Comparison of ENCODE assay signal across 28 cellular contexts in the genomic region with DNA sequence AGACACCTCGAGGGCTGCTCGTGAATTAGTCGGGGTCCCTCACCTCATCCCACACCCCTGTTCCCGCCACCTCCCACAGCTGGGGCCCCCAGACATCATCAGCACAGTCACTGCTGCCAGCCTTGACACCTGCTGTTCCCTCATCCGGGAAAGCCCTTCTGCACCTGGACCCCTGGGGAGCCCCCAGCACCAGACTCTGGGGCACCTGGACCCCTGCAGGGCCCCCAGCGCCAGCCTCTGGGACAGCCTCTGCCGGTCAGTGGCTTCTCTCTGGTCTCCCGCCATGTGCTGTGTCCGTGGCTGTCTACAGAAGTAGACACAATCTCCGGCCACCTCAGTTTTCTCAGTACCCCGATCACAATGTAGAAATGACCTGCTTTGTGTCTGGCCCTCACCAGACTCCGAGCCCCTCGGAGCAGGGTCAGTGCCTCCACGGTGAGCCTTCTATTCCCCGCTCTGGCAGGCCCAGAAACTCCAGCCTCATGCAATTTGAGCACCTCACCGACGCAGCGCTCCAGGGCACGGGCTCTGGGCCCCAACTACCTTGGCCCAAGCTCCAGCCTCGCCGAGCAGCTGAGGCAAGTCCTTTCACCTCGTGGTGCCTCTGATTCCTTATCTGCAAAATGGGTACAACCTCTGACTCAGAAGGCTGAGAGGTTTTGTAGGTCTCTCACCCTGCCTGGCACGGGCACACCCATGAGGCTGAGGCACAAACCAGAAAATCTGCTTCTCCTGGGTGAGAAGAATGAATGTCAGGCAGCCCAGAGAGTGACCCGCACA.
DNase-seq lines count a peak whose midpoint lies in the region; ATAC-seq, FAIRE-seq and TF ChIP-seq lines count a peak whose summit lies in the region.
"Had no signal": no experiment of that assay in that cellular context is flagged by ENCODE, and none has a peak within 500 bp of the region (broad histone marks: within the 10 kb centered on the region; RNA-seq: fewer than 3 reads in every experiment).

No MANE protein-coding gene starts in this region.

- FAIRE-seq in pancreas (lab: Jason Lieb, UNC), result no peak
- FAIRE-seq: A204.1, GM12892, HTR-8/SVneo, small intestine had no signal

- H3K27ac Mint-ChIP-seq in MCF 10A (ENCODE audit: low read depth, unreplicated experiment), result peak overlapping the region; percentile 23
- H3K27ac Mint-ChIP-seq in endodermal cell, result no peak overlapping the region
- H3K27ac Mint-ChIP-seq: activated naive CD8-positive, alpha-beta T cell; activated T-helper 2 cell treated with anti-CD3 and anti-CD28 coated beads, Interferon-gamma antibody, Interleukin-2, Interleukin-4, amounts not matched to agents 10 μg/mL and 5 μg/mL and 100 μg/mL, durations not matched to agents 14 hours and 24 hours and 36 hours; HFFc6; nephron progenitor cell; T-helper 17 cell had no signal

- no peak overlapping the region for H3K9ac ChIP-seq in mammary epithelial cell (ENCODE audit: insufficient read depth, low read length)
- H3K9ac ChIP-seq in endodermal cell (ENCODE audit: extremely low read depth, low read length, poor library complexity, severe bottlenecking), result no peak overlapping the region

- peaks cover 55% of the 10 kb centered on the region for H3K4me1 Mint-ChIP-seq in MCF 10A (ENCODE audit: insufficient read depth, unreplicated experiment)
- H3K4me1 Mint-ChIP-seq in endodermal cell, result peaks cover 33% of the 10 kb centered on the region

- H3K36me3 ChIP-seq in mammary epithelial cell (ENCODE audit: insufficient read depth, low read length), result no peaks in the 10 kb centered on the region
- no peaks in the 10 kb centered on the region for H3K36me3 ChIP-seq in endodermal cell (ENCODE audit: control insufficient read depth, insufficient read depth, low read length)
- H3K36me3 ChIP-seq in pancreas, result no peaks in the 10 kb centered on the region
- H3K36me3 ChIP-seq in aorta (ENCODE audit: control insufficient read depth in 1 of 2, insufficient read depth in 2 of 2, low read length in 1 of 2), result no peaks in the 10 kb centered on the region
- H3K36me3 ChIP-seq in left lung, result no peaks in the 10 kb centered on the region
- H3K36me3 ChIP-seq: BE2C, heart left ventricle, thyroid gland had no signal

- H3K27me3 ChIP-seq in mammary epithelial cell (ENCODE audit: insufficient read depth, low read length) (no peaks in the 10 kb centered on the region), endodermal cell (ENCODE audit: control insufficient read depth, insufficient read depth, low read length, poor library complexity, severe bottlenecking) (no peaks in the 10 kb centered on the region), pancreas (no peaks in the 10 kb centered on the region), aorta (ENCODE audit: control insufficient read depth in 1 of 2, insufficient read depth in 2 of 2, low read length in 1 of 2) (no peaks in the 10 kb centered on the region), left lung (peaks cover 0 to 39% of the 10 kb centered on the region in 2 donors)
- H3K27me3 ChIP-seq: BE2C, thyroid gland had no signal

- TF ChIP-seq CTCF in MCF 10A (IDR thresholded peaks at IDR 0.05; ENCODE audit: unreplicated experiment) (no peak), mammary epithelial cell (conservative IDR thresholded peaks at IDR 0.05 in 1 of 2, IDR thresholded peaks at IDR 0.05 in 1 of 2; ENCODE audit: extremely low read depth in 1 of 2, insufficient read depth in 1 of 2, low read depth in 1 of 2, low read length in 2 of 2) (no peak), endodermal cell (conservative IDR thresholded peaks at IDR 0.05) (no peak), pancreas (IDR thresholded peaks at IDR 0.05) (no peak), left lung (IDR thresholded peaks at IDR 0.05) (no peak)

- H3K4me3 ChIP-seq in mammary epithelial cell (replicated peaks in 1 of 3; ENCODE audit: insufficient read depth in 1 of 3, low read depth in 2 of 3, low read length in 3 of 3) (no peak overlapping the region), endodermal cell (ENCODE audit: low read length) (no peak overlapping the region), pancreas (no peak overlapping the region), aorta (ENCODE audit: low read length in 2 of 2) (no peak overlapping the region), left lung (no peak overlapping the region)
- H3K4me3 ChIP-seq: heart left ventricle, thyroid gland had no signal

- CTCF ChIA-PET in MCF 10A (lab: Yijun Ruan, JAX) (interaction anchor here (1.4 to 2.7 kb wide), 2 partner anchors 25 to 69 kb away, joined by 3 to 9 read pairs; no protein-coding TSS in a partner anchor), mammary epithelial cell (lab: Charles Lee; ENCODE audit: low non-redundant PET) (no interaction called here)

- H3K9me3 ChIP-seq in mammary epithelial cell (replicated peaks; ENCODE audit: insufficient read depth, low read length) (no peaks in the 10 kb centered on the region), endodermal cell (ENCODE audit: control insufficient read depth, low read length) (no peaks in the 10 kb centered on the region), pancreas (no peaks in the 10 kb centered on the region), aorta (ENCODE audit: control insufficient read depth, low read length) (no peaks in the 10 kb centered on the region), left lung (no peaks in the 10 kb centered on the region)
- H3K9me3 ChIP-seq: BE2C, heart left ventricle, thyroid gland had no signal

- ATAC-seq in pancreas (no peak), aorta (ENCODE audit: low FRiP score) (no peak), left lung (no peak), HG03342 (IDR thresholded peaks at IDR 0.05; ENCODE audit: unreplicated experiment) (no peak)
- ATAC-seq: heart left ventricle, left colon, T-helper 17 cell had no signal

- DNase-seq in MCF 10A (ENCODE audit: unreplicated experiment) (no peak), mammary epithelial cell (no peak), endodermal cell (peak; percentile 40), pancreas (no peak), aorta (peak; percentile 25 to 52), left lung (no peak), DMS 273 treated with DMSO at 0.1 percent for 48 hours (lab: John Stamatoyannopoulos, UW) (no peak)
- DNase-seq: activated CD4-positive, alpha-beta T cell treated with anti-CD3 and anti-CD28 coated beads, Interleukin-2, amount 50 U/mL, for 48 hours; activated CD8-positive, alpha-beta memory T cell treated with anti-CD3 and anti-CD28 coated beads, Interleukin-2, amount 50 U/mL, for 48 hours; BE2C; heart left ventricle; HFFc6; left colon; NCI-H187 treated with DMSO at 0.1 percent for 48 hours; NCI-H2227 treated with DMSO at 0.1 percent for 48 hours; NCI-H774; nephron progenitor cell; OCI-M1; small intestine; stimulated activated naive CD4-positive, alpha-beta T cell; T-helper 17 cell had no signal

- H3K4me1 ChIP-seq in mammary epithelial cell (ENCODE audit: insufficient read depth, low read length) (peaks cover 83% of the 10 kb centered on the region), endodermal cell (ENCODE audit: control insufficient read depth, insufficient read depth, low read length) (peaks cover 11% of the 10 kb centered on the region), pancreas (peaks cover 48 to 60% (median 50%) of the 10 kb centered on the region in 3 donors), aorta (ENCODE audit: control insufficient read depth in 1 of 2, insufficient read depth in 2 of 2, low read length in 2 of 2) (no peaks in the 10 kb centered on the region), left lung (peaks cover 0 to 8% of the 10 kb centered on the region in 2 donors)
- H3K4me1 ChIP-seq: BE2C had no signal

- 95% methylated on average over 20 of the region's 24 CpGs for WGBS in mammary epithelial cell (ENCODE audit: low coverage, missing lambda C conversion rate)
- WGBS in endodermal cell (ENCODE audit: insufficient coverage in 1 of 2, insufficient read length in 1 of 2), 2 experiments, result 90 to 93% methylated on average over 11 to 24 of the region's 24 CpGs
- 91% methylated on average over 24 of the region's 24 CpGs for WGBS in pancreas, 2 donors
- 95 to 96% methylated on average over 24 of the region's 24 CpGs for WGBS in aorta, 2 donors

- intact Hi-C loops in MCF 10A (cut with micrococcal nuclease), result no loop called here
- intact Hi-C loops in mammary epithelial cell (cut with micrococcal nuclease), result no loop called here
- intact Hi-C loops in pancreas (cut with DNase I), result loop anchor here in 1 of 3 donors (10.0 kb wide), 1 partner anchor 73 kb away; no protein-coding TSS in a partner anchor
- intact Hi-C loops in aorta (cut with DNase I), result no loop called here
- intact Hi-C loops in left lung (cut with DNase I), result no loop called here

- H3K27me3 Mint-ChIP-seq in MCF 10A (ENCODE audit: insufficient read depth, unreplicated experiment), result no peaks in the 10 kb centered on the region
- H3K27me3 Mint-ChIP-seq in endodermal cell (ENCODE audit: insufficient read depth), result no peaks in the 10 kb centered on the region

- H3K36me3 Mint-ChIP-seq in MCF 10A (ENCODE audit: insufficient read depth, unreplicated experiment) (no peaks in the 10 kb centered on the region), endodermal cell (ENCODE audit: low read depth) (no peaks in the 10 kb centered on the region)
- H3K36me3 Mint-ChIP-seq: activated naive CD8-positive, alpha-beta T cell had no signal

- H3K4me3 Mint-ChIP-seq in MCF 10A (ENCODE audit: unreplicated experiment) (no peak overlapping the region), endodermal cell (no peak overlapping the region)
- H3K4me3 Mint-ChIP-seq: activated naive CD8-positive, alpha-beta T cell; HFFc6; nephron progenitor cell; T-helper 17 cell had no signal

- H3K4me2 ChIP-seq in mammary epithelial cell (ENCODE audit: insufficient read depth, low read depth, low read length), result no peak overlapping the region

- no peak overlapping the region for H2AFZ ChIP-seq in mammary epithelial cell (ENCODE audit: low read depth, low read length)

- H3K79me2 ChIP-seq in mammary epithelial cell (ENCODE audit: insufficient read depth, low read length), result no peaks in the 10 kb centered on the region

- dilution Hi-C loops in mammary epithelial cell (cut with HindIII; ENCODE audit: low sequenced_read_pairs), result no loop called here

- no peaks in the 10 kb centered on the region for H4K20me1 ChIP-seq in mammary epithelial cell (ENCODE audit: insufficient read depth, low read length)

- BruUV-seq in MCF 10A (replicated peaks; lab: Mats Ljungman, UMichigan) (no TSS peak), mammary epithelial cell (replicated peaks; lab: Mats Ljungman, UMichigan) (no TSS peak)

- H3K27ac ChIP-seq in mammary epithelial cell (ENCODE audit: insufficient read depth, low read depth, low read length) (no peak overlapping the region), endodermal cell (ENCODE audit: low read depth, low read length) (no peak overlapping the region), pancreas (peak overlapping the region in 3 of 4 donors; percentile 58 to 99 (median 98)), aorta (ENCODE audit: low read depth in 1 of 2, low read length in 2 of 2) (no peak overlapping the region), left lung (no peak overlapping the region)
- H3K27ac ChIP-seq: heart left ventricle, thyroid gland had no signal

- POLR2A ChIA-PET in MCF 10A (lab: Yijun Ruan, JAX), result interaction anchor here (0.7 to 6.4 kb wide), 6 partner anchors 25 to 82 kb away, joined by 3 to 67 read pairs (median 26); no protein-coding TSS in a partner anchor

- in situ Hi-C loops in mammary epithelial cell (cut with MboI; ENCODE audit: low sequenced_read_pairs in 2 of 2), result loop anchor here in 1 of 2 donors (10.0 kb wide), 1 partner anchor 67 kb away; no protein-coding TSS in a partner anchor

- H3K9me3 Mint-ChIP-seq in MCF 10A (ENCODE audit: unreplicated experiment) (no peaks in the 10 kb centered on the region), endodermal cell (peaks cover 4% of the 10 kb centered on the region)
- H3K9me3 Mint-ChIP-seq: activated T-helper 2 cell treated with anti-CD3 and anti-CD28 coated beads, Interferon-gamma antibody, Interleukin-2, Interleukin-4, amounts not matched to agents 10 μg/mL and 5 μg/mL and 100 μg/mL, durations not matched to agents 14 hours and 24 hours and 36 hours; HFFc6 had no signal

Comparison
In these comparisons a context has a peak if more than half of its experiments do, and no peak if none do; other contexts are left out.
1. DNase-seq: peak in endodermal cell (single experiment) and aorta (2 of 2); none in MCF 10A (single experiment), mammary epithelial cell (single experiment), pancreas (0 of 6), left lung (0 of 2) and DMS 273 treated with DMSO at 0.1 percent for 48 hours (single experiment).
2. H3K27ac ChIP-seq: peak in pancreas (3 of 4); none in mammary epithelial cell (single experiment), endodermal cell (single experiment), aorta (0 of 2) and left lung (0 of 2).